In the genomic region with DNA sequence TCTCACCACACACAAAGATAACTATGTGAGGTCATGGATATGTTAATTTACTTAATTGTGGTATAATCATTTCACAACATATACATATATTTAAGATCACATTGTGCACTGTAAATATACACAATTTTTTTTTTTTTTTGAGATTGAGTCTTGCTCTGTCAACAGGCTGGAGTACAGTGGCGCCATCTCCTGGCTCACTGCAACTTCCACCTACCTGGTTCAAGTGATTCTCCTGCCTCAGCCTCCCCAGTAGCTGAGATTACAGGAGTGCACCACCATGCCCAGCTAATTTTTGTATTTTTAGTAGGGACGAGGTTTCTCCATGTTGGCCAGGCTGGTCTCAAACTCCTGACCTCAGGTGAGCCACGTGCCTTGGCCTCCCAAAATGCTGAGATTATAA, we compare ENCODE assay signal across 8 cellular contexts. TPM values are rescaled to one million over a fixed set of nuclear protein-coding genes. Genes with fewer than 3 reads are reported as not detected.
DNase-seq lines count a peak whose midpoint lies in the region; ATAC-seq, FAIRE-seq and TF ChIP-seq lines count a peak whose summit lies in the region.

No MANE protein-coding gene starts in this region.

- BruUV-seq in GM12878 (replicated peaks; lab: Mats Ljungman, UMichigan), result no TSS peak

- H3K27me3 ChIP-seq in GM12878 (replicated peaks in 1 of 2; ENCODE audit: control insufficient read depth in 2 of 2, insufficient read depth in 2 of 2, low read length in 1 of 2), result no peaks in the 10 kb centered on the region

- peak; percentile 71 for ATAC-seq in GM12878
- no peak for ATAC-seq in GM18858 (IDR thresholded peaks at IDR 0.05; ENCODE audit: unreplicated experiment)
- no peak for ATAC-seq in stimulated activated memory B cell treated with anti-CD40 and anti-IgM and Interleukin-4, amounts not matched to agents 10 μg/mL and 1 μg/mL and 100 μg/mL, for 72 hours
- ATAC-seq in HG02759 (IDR thresholded peaks at IDR 0.05; ENCODE audit: unreplicated experiment), result no peak

- H3K9ac ChIP-seq in GM12878 (ENCODE audit: control insufficient read depth, insufficient read depth, low read length), result no peak overlapping the region

- no peaks in the 10 kb centered on the region for H3K9me3 ChIP-seq in GM12878 (replicated peaks; ENCODE audit: control insufficient read depth, insufficient read depth, low read length)

- no peaks in the 10 kb centered on the region for H3K36me3 ChIP-seq in GM12878 (ENCODE audit: control insufficient read depth in 2 of 2, insufficient read depth in 2 of 2, low read length in 1 of 2)

- in situ Hi-C loops in GM12878 (cut with MboI), result no loop called here

- H3K9me3 Mint-ChIP-seq in nephron progenitor cell, result peaks cover 62% of the 10 kb centered on the region
- no peaks in the 10 kb centered on the region for H3K9me3 Mint-ChIP-seq in stimulated activated memory B cell treated with anti-CD40 and anti-IgM and Interleukin-4, amounts not matched to agents 10 μg/mL and 1 μg/mL and 100 μg/mL, for 72 hours

- H3K27ac ChIP-seq in GM12878 (ENCODE audit: control insufficient read depth, insufficient read depth), result no peak overlapping the region

- TF ChIP-seq CTCF in GM12875 (IDR thresholded peaks at IDR 0.05; ENCODE audit: borderline replicate concordance, insufficient read depth, low read depth, low read length), result peak; percentile 47; the same call in 1 of the 2 replicates
- TF ChIP-seq CTCF in GM12878 (IDR thresholded peaks at IDR 0.05 in 2 of 3, conservative IDR thresholded peaks at IDR 0.05 in 1 of 3; ENCODE audit: control insufficient read depth in 2 of 3, extremely low read depth in 1 of 3, insufficient read depth in 1 of 3, low read depth in 3 of 3, low read length in 3 of 3), result peak; percentile 46 to 67 (median 54)
- TF ChIP-seq CTCF in nephron progenitor cell (IDR thresholded peaks at IDR 0.05), result peak; percentile 14

- SMC1A ChIA-PET in GM12878 (lab: Charles Lee; ENCODE audit: uncharacterized antibody, unreplicated experiment), result interaction anchor here (0.7 to 3.0 kb wide), 11 partner anchors 11 to 207 kb away, joined by 3 to 10 read pairs (median 4); no protein-coding TSS in a partner anchor

- no peak overlapping the region for H3K4me2 ChIP-seq in GM12878 (ENCODE audit: control insufficient read depth, insufficient read depth)

- H3K4me3 Mint-ChIP-seq in nephron progenitor cell, result no peak overlapping the region
- H3K4me3 Mint-ChIP-seq in stimulated activated memory B cell treated with anti-CD40 and anti-IgM and Interleukin-4, amounts not matched to agents 10 μg/mL and 1 μg/mL and 100 μg/mL, for 72 hours, result no peak overlapping the region

- no peak overlapping the region for H2AFZ ChIP-seq in GM12878 (ENCODE audit: control insufficient read depth, low read depth, low read length)

- no peaks in the 10 kb centered on the region for H3K4me1 Mint-ChIP-seq in nephron progenitor cell
- no peaks in the 10 kb centered on the region for H3K4me1 Mint-ChIP-seq in stimulated activated memory B cell treated with anti-CD40 and anti-IgM and Interleukin-4, amounts not matched to agents 10 μg/mL and 1 μg/mL and 100 μg/mL, for 72 hours

- H3K27ac Mint-ChIP-seq in nephron progenitor cell, result no peak overlapping the region
- no peak overlapping the region for H3K27ac Mint-ChIP-seq in stimulated activated memory B cell treated with anti-CD40 and anti-IgM and Interleukin-4, amounts not matched to agents 10 μg/mL and 1 μg/mL and 100 μg/mL, for 72 hours

- no peak for TF ChIP-seq POLR2A in GM12878 (IDR thresholded peaks at IDR 0.05; ENCODE audit: low read depth, low read length)

- CTCF ChIA-PET in GM12878 (lab: Yijun Ruan, JAX), result interaction anchor here (0.7 to 3.7 kb wide), 14 partner anchors 8 to 408 kb away, joined by 3 to 38 read pairs (median 4); a partner anchor contains a TSS

- H3K36me3 Mint-ChIP-seq in nephron progenitor cell (ENCODE audit: low read depth), result no peaks in the 10 kb centered on the region
- no peaks in the 10 kb centered on the region for H3K36me3 Mint-ChIP-seq in stimulated activated memory B cell treated with anti-CD40 and anti-IgM and Interleukin-4, amounts not matched to agents 10 μg/mL and 1 μg/mL and 100 μg/mL, for 72 hours

- H3K4me1 ChIP-seq in GM12878 (ENCODE audit: control insufficient read depth, insufficient read depth, low read length), result no peaks in the 10 kb centered on the region

- H3K4me3 ChIP-seq in GM12875 (ENCODE audit: low read depth, low read length) (no peak overlapping the region), GM12878 (no peak overlapping the region)

- no peaks in the 10 kb centered on the region for H3K79me2 ChIP-seq in GM12878 (ENCODE audit: control insufficient read depth, insufficient read depth, low read length)

- no peaks in the 10 kb centered on the region for H4K20me1 ChIP-seq in GM12878 (ENCODE audit: control insufficient read depth, insufficient read depth)

- RAD21 ChIA-PET in GM12878 (lab: Charles Lee; ENCODE audit: unreplicated experiment), result interaction anchor here (0.6 to 1.9 kb wide), 10 partner anchors 40 to 673 kb away, joined by 3 to 6 read pairs (median 3); a partner anchor contains a TSS

- peak; percentile 29 for DNase-seq in RPMI7951 (ENCODE audit: low read depth)
- no peak for DNase-seq in GM12878 (ENCODE audit: low read depth, low spot score)
- DNase-seq in nephron progenitor cell, result no peak
- DNase-seq in DMS79 treated with DMSO at 0.1 percent for 48 hours (lab: John Stamatoyannopoulos, UW), result no peak

- intact Hi-C loops in GM12878 (cut with micrococcal nuclease; ENCODE audit: unreplicated experiment), result loop anchor here (2.0 to 10.0 kb wide), 4 partner anchors 112 to 402 kb away; a partner anchor contains a TSS

- POLR2A ChIA-PET in GM12878 (lab: Charles Lee), result no interaction called here

- peaks cover 7% of the 10 kb centered on the region for H3K27me3 Mint-ChIP-seq in nephron progenitor cell (ENCODE audit: low read depth, poor library complexity)
- peaks cover 18% of the 10 kb centered on the region for H3K27me3 Mint-ChIP-seq in stimulated activated memory B cell treated with anti-CD40 and anti-IgM and Interleukin-4, amounts not matched to agents 10 μg/mL and 1 μg/mL and 100 μg/mL, for 72 hours

- FAIRE-seq in GM12878 (lab: Jason Lieb, UNC), result peak; percentile 64

- no peak for TF ChIP-seq EP300 in GM12878 (IDR thresholded peaks at IDR 0.05; ENCODE audit: borderline replicate concordance in 1 of 2, control insufficient read depth in 1 of 2, low read depth in 2 of 2, low read length in 2 of 2)

- peak; percentile 59 for TF ChIP-seq RAD21 in GM12878 (IDR thresholded peaks at IDR 0.05; ENCODE audit: insufficient read depth, low read depth, low read length)

- WGBS in GM12878 (ENCODE audit: insufficient coverage, insufficient replicate concordance, low lambda C conversion rate, missing lambda C conversion rate), result 0% methylated on average over 3 of the region's 3 CpGs

TF ChIP-seq in GM12878, 131 proteins besides CTCF, POLR2A, EP300 and RAD21:
- TF ChIP-seq ZNF384 (IDR thresholded peaks at IDR 0.05; ENCODE audit: borderline replicate concordance, low read depth, low read length) (peak; percentile 87), SMC3 (IDR thresholded peaks at IDR 0.05; ENCODE audit: borderline replicate concordance, low read length) (peak; percentile 62; the same call in 1 of the 2 replicates), TAF1 (IDR thresholded peaks at IDR 0.05; ENCODE audit: borderline replicate concordance, low read depth, low read length) (no peak), SPI1 (IDR thresholded peaks at IDR 0.05; ENCODE audit: borderline replicate concordance, insufficient read depth, low read depth, low read length) (no peak), MYC (IDR thresholded peaks at IDR 0.05; ENCODE audit: insufficient read depth, insufficient read length, insufficient replicate concordance, low read length, severe bottlenecking) (no peak), WRNIP1 (IDR thresholded peaks at IDR 0.05; ENCODE audit: borderline replicate concordance, low read depth, low read length) (no peak), DPF2 (IDR thresholded peaks at IDR 0.05) (no peak), TBL1XR1 (IDR thresholded peaks at IDR 0.05; ENCODE audit: low read depth, low read length) (no peak), NFXL1 (IDR thresholded peaks at IDR 0.05; ENCODE audit: borderline replicate concordance) (no peak)
TF ChIP-seq in GM12878: peak in this region for 2.

RNA-seq across cellular contexts. Expression of a gene that starts 11.5 kb away (rescaled TPM):
- total RNA-seq in RPMI7951 (2014; rRNA removed; shearing (Covaris generic)), result not detected in 2 replicates
- total RNA-seq in GM12878 (2013; cell fraction: nucleolus; rRNA removed), result not detected in 2 replicates
- total RNA-seq in GM12878 (2014; rRNA removed) (not detected in 2 replicates), GM12878 (2014; rRNA removed; fragmentation: Illumina TruSeq; extraction: Trizol) (not detected in 2 replicates), GM12878 (2021) (not detected in 2 replicates)
- polyA plus RNA-seq in GM12878 (2011; ENCODE audit: low read depth), result not detected
- polyA plus RNA-seq in GM12878 (2011; rRNA removed) (not detected in 2 replicates), GM12878 (2014; fragmentation: Illumina TruSeq; extraction: Trizol) (not detected in 2 replicates), GM12878 (2014; fragmentation: Nextera tagmentation; extraction: Ambion mirVana) (not detected), GM12878 (2014; rRNA removed) (not detected in 2 replicates), GM12878 (2016; fragmentation: Nextera tagmentation; extraction: Ambion mirVana) (not detected)
- polyA plus RNA-seq in GM12878 (2011; cell fraction: cytosol; rRNA removed), result not detected in 2 replicates
- not detected in 2 replicates for polyA plus RNA-seq in GM12878 (2011; cell fraction: nucleus; rRNA removed)
- polyA plus RNA-seq in GM12878 (2012), result not detected in 2 replicates
- polyA minus RNA-seq in GM12878 (2011; rRNA and poly(A)+ RNA removed), result not detected in 2 replicates
- polyA minus RNA-seq in GM12878 (2011; cell fraction: cytosol; rRNA and poly(A)+ RNA removed), result not detected in 2 replicates
- polyA minus RNA-seq in GM12878 (2011; cell fraction: nucleus; rRNA and poly(A)+ RNA removed), result not detected in 2 replicates
